1 cellular context compared by ENCODE assay signal in genomic region chr11:1845095-1845429, GRCh38.
TF ChIP-seq lines count a peak whose summit lies in the region.

No MANE protein-coding gene starts in this region.

TF ChIP-seq in K562, 482 proteins besides CTCF, POLR2A, EP300 and RAD21 (continued from another document):
- 0 out of 2 replicates have a peak, but pooled peaks have one; percentile 8 for TF ChIP-seq TOE1 (IDR thresholded peaks at IDR 0.05; ENCODE audit: borderline replicate concordance)
- TF ChIP-seq TOE1 (CRISPR knock-in tag; IDR thresholded peaks at IDR 0.05; ENCODE audit: borderline replicate concordance, low read depth), result no peak
- TF ChIP-seq HEY1 (CRISPR knock-in tag; IDR thresholded peaks at IDR 0.05; ENCODE audit: borderline replicate concordance), result no peak
- TF ChIP-seq FOXK2 (conservative IDR thresholded peaks at IDR 0.05 in 1 of 2, IDR thresholded peaks at IDR 0.05 in 1 of 2; ENCODE audit: low read depth in 2 of 2), result 0 out of 4 replicates have a peak, but pooled peaks of 1 of the 2 experiments have one; percentile 1
- TF ChIP-seq BMI1 (IDR thresholded peaks at IDR 0.05; ENCODE audit: low read length), result no peak
- 0 out of 2 replicates have a peak, but pooled peaks have one; percentile 8 for TF ChIP-seq THRAP3 (IDR thresholded peaks at IDR 0.05; ENCODE audit: borderline replicate concordance)
- TF ChIP-seq ARID2 (IDR thresholded peaks at IDR 0.05), result 0 out of 2 replicates have a peak, but pooled peaks have one; percentile 4
- TF ChIP-seq ADNP (tag; IDR thresholded peaks at IDR 0.05), result peak; percentile 28; the same call in 1 of the 2 replicates
- no peak for TF ChIP-seq POU5F1 (IDR thresholded peaks at IDR 0.05; ENCODE audit: borderline replicate concordance, low read depth, low read length, partially characterized antibody)
- no peak for TF ChIP-seq SLC30A9 (CRISPR knock-in tag; IDR thresholded peaks at IDR 0.05)
- TF ChIP-seq NCOA4 (IDR thresholded peaks at IDR 0.05; ENCODE audit: partially characterized antibody), result peak; percentile 3
- TF ChIP-seq, protein P1, sequence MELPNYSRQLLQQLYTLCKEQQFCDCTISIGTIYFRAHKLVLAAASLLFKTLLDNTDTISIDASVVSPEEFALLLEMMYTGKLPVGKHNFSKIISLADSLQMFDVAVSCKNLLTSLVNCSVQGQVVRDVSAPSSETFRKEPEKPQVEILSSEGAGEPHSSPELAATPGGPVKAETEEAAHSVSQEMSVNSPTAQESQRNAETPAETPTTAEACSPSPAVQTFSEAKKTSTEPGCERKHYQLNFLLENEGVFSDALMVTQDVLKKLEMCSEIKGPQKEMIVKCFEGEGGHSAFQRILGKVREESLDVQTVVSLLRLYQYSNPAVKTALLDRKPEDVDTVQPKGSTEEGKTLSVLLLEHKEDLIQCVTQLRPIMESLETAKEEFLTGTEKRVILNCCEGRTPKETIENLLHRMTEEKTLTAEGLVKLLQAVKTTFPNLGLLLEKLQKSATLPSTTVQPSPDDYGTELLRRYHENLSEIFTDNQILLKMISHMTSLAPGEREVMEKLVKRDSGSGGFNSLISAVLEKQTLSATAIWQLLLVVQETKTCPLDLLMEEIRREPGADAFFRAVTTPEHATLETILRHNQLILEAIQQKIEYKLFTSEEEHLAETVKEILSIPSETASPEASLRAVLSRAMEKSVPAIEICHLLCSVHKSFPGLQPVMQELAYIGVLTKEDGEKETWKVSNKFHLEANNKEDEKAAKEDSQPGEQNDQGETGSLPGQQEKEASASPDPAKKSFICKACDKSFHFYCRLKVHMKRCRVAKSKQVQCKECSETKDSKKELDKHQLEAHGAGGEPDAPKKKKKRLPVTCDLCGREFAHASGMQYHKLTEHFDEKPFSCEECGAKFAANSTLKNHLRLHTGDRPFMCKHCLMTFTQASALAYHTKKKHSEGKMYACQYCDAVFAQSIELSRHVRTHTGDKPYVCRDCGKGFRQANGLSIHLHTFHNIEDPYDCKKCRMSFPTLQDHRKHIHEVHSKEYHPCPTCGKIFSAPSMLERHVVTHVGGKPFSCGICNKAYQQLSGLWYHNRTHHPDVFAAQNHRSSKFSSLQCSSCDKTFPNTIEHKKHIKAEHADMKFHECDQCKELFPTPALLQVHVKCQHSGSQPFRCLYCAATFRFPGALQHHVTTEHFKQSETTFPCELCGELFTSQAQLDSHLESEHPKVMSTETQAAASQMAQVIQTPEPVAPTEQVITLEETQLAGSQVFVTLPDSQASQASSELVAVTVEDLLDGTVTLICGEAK (IDR thresholded peaks at IDR 0.05), result peak; percentile 8; the same call in 1 of the 2 replicates
- TF ChIP-seq, protein P1 (CRISPR knock-in tag; IDR thresholded peaks at IDR 0.05), result no peak
- no peak for TF ChIP-seq KLF13 (tag; IDR thresholded peaks at IDR 0.05; ENCODE audit: borderline replicate concordance, low read depth)
- no peak for TF ChIP-seq ZNF324 (CRISPR knock-in tag; IDR thresholded peaks at IDR 0.05)
- no peak for TF ChIP-seq FOXP4 (CRISPR knock-in tag; IDR thresholded peaks at IDR 0.05; ENCODE audit: borderline replicate concordance)
- TF ChIP-seq EWSR1 (IDR thresholded peaks at IDR 0.05; ENCODE audit: borderline replicate concordance, low read depth, partially characterized antibody), result no peak
- no peak for TF ChIP-seq SP2 (IDR thresholded peaks at IDR 0.05; ENCODE audit: extremely low read depth, low read depth, low read length, poor library complexity, severe bottlenecking)
- TF ChIP-seq, protein P2, sequence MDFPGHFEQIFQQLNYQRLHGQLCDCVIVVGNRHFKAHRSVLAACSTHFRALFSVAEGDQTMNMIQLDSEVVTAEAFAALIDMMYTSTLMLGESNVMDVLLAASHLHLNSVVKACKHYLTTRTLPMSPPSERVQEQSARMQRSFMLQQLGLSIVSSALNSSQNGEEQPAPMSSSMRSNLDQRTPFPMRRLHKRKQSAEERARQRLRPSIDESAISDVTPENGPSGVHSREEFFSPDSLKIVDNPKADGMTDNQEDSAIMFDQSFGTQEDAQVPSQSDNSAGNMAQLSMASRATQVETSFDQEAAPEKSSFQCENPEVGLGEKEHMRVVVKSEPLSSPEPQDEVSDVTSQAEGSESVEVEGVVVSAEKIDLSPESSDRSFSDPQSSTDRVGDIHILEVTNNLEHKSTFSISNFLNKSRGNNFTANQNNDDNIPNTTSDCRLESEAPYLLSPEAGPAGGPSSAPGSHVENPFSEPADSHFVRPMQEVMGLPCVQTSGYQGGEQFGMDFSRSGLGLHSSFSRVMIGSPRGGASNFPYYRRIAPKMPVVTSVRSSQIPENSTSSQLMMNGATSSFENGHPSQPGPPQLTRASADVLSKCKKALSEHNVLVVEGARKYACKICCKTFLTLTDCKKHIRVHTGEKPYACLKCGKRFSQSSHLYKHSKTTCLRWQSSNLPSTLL (IDR thresholded peaks at IDR 0.05), result 0 out of 2 replicates have a peak, but pooled peaks have one; percentile 44
- no peak for TF ChIP-seq PCBP1 (IDR thresholded peaks at IDR 0.05; ENCODE audit: low read depth, low read length, poor library complexity, severe bottlenecking)
- 0 out of 2 replicates have a peak, but pooled peaks have one; percentile 52 for TF ChIP-seq ZC3H8 (IDR thresholded peaks at IDR 0.05)
- 0 out of 2 replicates have a peak, but pooled peaks have one; percentile 15 for TF ChIP-seq HDGF (IDR thresholded peaks at IDR 0.05)
- 0 out of 2 replicates have a peak, but pooled peaks have one; percentile 10 for TF ChIP-seq LEF1 (IDR thresholded peaks at IDR 0.05)
- no peak for TF ChIP-seq CEBPZ (IDR thresholded peaks at IDR 0.05; ENCODE audit: borderline replicate concordance, low read depth, low read length)
- 0 out of 2 replicates have a peak, but pooled peaks have one; percentile 15 for TF ChIP-seq NFRKB (IDR thresholded peaks at IDR 0.05; ENCODE audit: low read depth)
- TF ChIP-seq U2AF1 (optimal IDR thresholded peaks at IDR 0.05; ENCODE audit: low read depth, low read length), result no peak
TF ChIP-seq in K562: peak in this region for 22.
